Comparison of ENCODE assay signal across 10 cellular contexts in genomic region chr12:96219700-96220206, GRCh38. TPM values are rescaled to one million over a fixed set of nuclear protein-coding genes. Genes with fewer than 3 reads are reported as not detected.
DNase-seq lines count a peak whose midpoint lies in the region; ATAC-seq, FAIRE-seq and TF ChIP-seq lines count a peak whose summit lies in the region.
"Had no signal": no experiment of that assay in that cellular context is flagged by ENCODE, and none has a peak within 500 bp of the region (broad histone marks: within the 10 kb centered on the region; RNA-seq: fewer than 3 reads in every experiment).

No MANE protein-coding gene starts in this region.

- POLR2A ChIA-PET in activated CD4-positive, alpha-beta memory T cell treated with anti-CD3 and anti-CD28 coated beads for 36 hours (lab: Charles Lee): no interaction called here
- POLR2A ChIA-PET in activated CD4-positive, alpha-beta memory T cell treated with anti-CD3 and anti-CD28 coated beads, Interleukin-2, amount 10 ng/mL, durations not matched to agents 7 days and 5 days (lab: Charles Lee): interaction anchor here (1.2 kb wide), 1 partner anchor 43 kb away, joined by 3 read pairs; no protein-coding TSS in a partner anchor

- DNase-seq in activated CD4-positive, alpha-beta memory T cell treated with anti-CD3 and anti-CD28 coated beads for 36 hours: peak; percentile 36
- DNase-seq in activated CD4-positive, alpha-beta memory T cell treated with anti-CD3 and anti-CD28 coated beads, Interleukin-2, amount 10 ng/mL, durations not matched to agents 7 days and 5 days: no peak
- DNase-seq in NCI-H69 (lab: John Stamatoyannopoulos, UW) (peak; percentile 85), epithelial cell of prostate (ENCODE audit: low read depth, low spot score) (peak; percentile 99), AML-193 (lab: John Stamatoyannopoulos, UW) (no peak), GM12891 (ENCODE audit: insufficient read length, low spot score) (no peak)

- peak overlapping the region in 2 of 7 experiments; percentile 14 to 16 for H3K4me3 ChIP-seq in skin epidermis

- intact Hi-C loops in activated CD4-positive, alpha-beta memory T cell treated with anti-CD3 and anti-CD28 coated beads for 36 hours (cut with micrococcal nuclease): loop anchor here (10.0 kb wide), 1 partner anchor 275 kb away; the partner anchor contains the start of genes AMDHD1 and CCDC38

- H3K36me3 Mint-ChIP-seq in activated CD4-positive, alpha-beta memory T cell treated with anti-CD3 and anti-CD28 coated beads for 36 hours: peaks cover 37% of the 10 kb centered on the region
- peaks cover 53% of the 10 kb centered on the region for H3K36me3 Mint-ChIP-seq in activated CD4-positive, alpha-beta memory T cell treated with anti-CD3 and anti-CD28 coated beads, Interleukin-2, amount 10 ng/mL, durations not matched to agents 7 days and 5 days (ENCODE audit: low read depth)

- no peak for TF ChIP-seq POLR2A in GM12891 (IDR thresholded peaks at IDR 0.05; ENCODE audit: low read depth, low read length)

- H3K4me3 Mint-ChIP-seq in activated CD4-positive, alpha-beta memory T cell treated with anti-CD3 and anti-CD28 coated beads for 36 hours: no peak overlapping the region
- H3K4me3 Mint-ChIP-seq in activated CD4-positive, alpha-beta memory T cell treated with anti-CD3 and anti-CD28 coated beads, Interleukin-2, amount 10 ng/mL, durations not matched to agents 7 days and 5 days: no peak overlapping the region

- no peak for ATAC-seq in GM19397 (IDR thresholded peaks at IDR 0.05; ENCODE audit: unreplicated experiment)

- peaks cover 53% of the 10 kb centered on the region for H3K4me1 Mint-ChIP-seq in activated CD4-positive, alpha-beta memory T cell treated with anti-CD3 and anti-CD28 coated beads for 36 hours (ENCODE audit: low read depth)
- peaks cover 35% of the 10 kb centered on the region for H3K4me1 Mint-ChIP-seq in activated CD4-positive, alpha-beta memory T cell treated with anti-CD3 and anti-CD28 coated beads, Interleukin-2, amount 10 ng/mL, durations not matched to agents 7 days and 5 days

- H3K27ac Mint-ChIP-seq in activated CD4-positive, alpha-beta memory T cell treated with anti-CD3 and anti-CD28 coated beads for 36 hours: peak overlapping the region; percentile 14
- no peak overlapping the region for H3K27ac Mint-ChIP-seq in activated CD4-positive, alpha-beta memory T cell treated with anti-CD3 and anti-CD28 coated beads, Interleukin-2, amount 10 ng/mL, durations not matched to agents 7 days and 5 days

- H3K27me3 Mint-ChIP-seq in activated CD4-positive, alpha-beta memory T cell treated with anti-CD3 and anti-CD28 coated beads for 36 hours: no peaks in the 10 kb centered on the region
- no peaks in the 10 kb centered on the region for H3K27me3 Mint-ChIP-seq in activated CD4-positive, alpha-beta memory T cell treated with anti-CD3 and anti-CD28 coated beads, Interleukin-2, amount 10 ng/mL, durations not matched to agents 7 days and 5 days

- CTCF ChIA-PET in activated CD4-positive, alpha-beta memory T cell treated with anti-CD3 and anti-CD28 coated beads for 36 hours (lab: Charles Lee): interaction anchor here (1.2 kb wide), 1 partner anchor 87 kb away, joined by 3 read pairs; no protein-coding TSS in a partner anchor
- CTCF ChIA-PET in activated CD4-positive, alpha-beta memory T cell treated with anti-CD3 and anti-CD28 coated beads, Interleukin-2, amount 10 ng/mL, durations not matched to agents 7 days and 5 days (lab: Charles Lee): interaction anchor here (0.8 to 1.1 kb wide), 3 partner anchors 9 to 180 kb away, joined by 3 read pairs; partner anchors contain the start of gene CDK17

- peaks cover 2% of the 10 kb centered on the region for H3K9me3 Mint-ChIP-seq in activated CD4-positive, alpha-beta memory T cell treated with anti-CD3 and anti-CD28 coated beads for 36 hours
- H3K9me3 Mint-ChIP-seq in activated CD4-positive, alpha-beta memory T cell treated with anti-CD3 and anti-CD28 coated beads, Interleukin-2, amount 10 ng/mL, durations not matched to agents 7 days and 5 days: peaks cover 2% of the 10 kb centered on the region

- FAIRE-seq in GM12891 (lab: Jason Lieb, UNC): no peak

- H3K27ac ChIP-seq in epithelial cell of prostate (peak overlapping the region; percentile 100), skin epidermis (peak overlapping the region in 20 of 21 experiments; percentile 36 to 92 (median 80))
- H3K27ac ChIP-seq: C4-2B, KMS-11 had no signal

TF ChIP-seq in GM12891, 5 proteins besides CTCF, POLR2A, EP300 and RAD21:
- TF ChIP-seq PAX5 (IDR thresholded peaks at IDR 0.05; ENCODE audit: insufficient read depth, low read length, severe bottlenecking) (no peak), POU2F2 (IDR thresholded peaks at IDR 0.05; ENCODE audit: low read depth, low read length) (no peak)
TF ChIP-seq in GM12891: peak in this region for 0.

RNA-seq across cellular contexts. Expression of gene ELK3, which starts 25.6 kb away (rescaled TPM):
- total RNA-seq in activated CD4-positive, alpha-beta memory T cell treated with anti-CD3 and anti-CD28 coated beads for 36 hours: 10 to 100 TPM; 23.9 to 24.1 TPM
- 10 to 100 TPM; 46.3 TPM for total RNA-seq in activated CD4-positive, alpha-beta memory T cell treated with anti-CD3 and anti-CD28 coated beads, Interleukin-2, amount 10 ng/mL, durations not matched to agents 7 days and 5 days
- 0.65 TPM for polyA plus RNA-seq in GM12891 (2012; ENCODE audit: low read depth, missing spikeins)

Comparison
In these comparisons a context has a peak if more than half of its experiments do, and no peak if none do; other contexts are left out.
1. DNase-seq: peak in activated CD4-positive, alpha-beta memory T cell treated with anti-CD3 and anti-CD28 coated beads for 36 hours (single experiment), NCI-H69 (single experiment) and epithelial cell of prostate (single experiment); none in activated CD4-positive, alpha-beta memory T cell treated with anti-CD3 and anti-CD28 coated beads, Interleukin-2, amount 10 ng/mL, durations not matched to agents 7 days and 5 days (single experiment), AML-193 (0 of 2) and GM12891 (single experiment).